In genomic region chr17:17525331-17525730, GRCh38 we compare ENCODE assay signal across 16 cellular contexts. TPM values are rescaled to one million over a fixed set of nuclear protein-coding genes. Genes with fewer than 3 reads are reported as not detected.
A peak's percentile ranks its signal among the peaks of the same experiment; 100 is the strongest.
DNase-seq lines count a peak whose midpoint lies in the region; ATAC-seq, FAIRE-seq and TF ChIP-seq lines count a peak whose summit lies in the region.
"Had no signal": no experiment of that assay in that cellular context is flagged by ENCODE, and none has a peak within 500 bp of the region (broad histone marks: within the 10 kb centered on the region; RNA-seq: fewer than 3 reads in every experiment).

No MANE protein-coding gene starts in this region.

- BruUV-seq in HepG2 (replicated peaks; lab: Mats Ljungman, UMichigan) = no TSS peak

- no peaks in the 10 kb centered on the region for H3K9me2 ChIP-seq in Karpas-422 (replicated peaks; ENCODE audit: insufficient read depth, low read length)

- H3K79me2 ChIP-seq in HepG2 (ENCODE audit: insufficient read depth, low read length) (no peaks in the 10 kb centered on the region), Karpas-422 (ENCODE audit: low read length) (no peaks in the 10 kb centered on the region)

- H3K4me1 ChIP-seq in liver (ENCODE audit: control insufficient read depth in 4 of 4, insufficient read depth in 4 of 4, low read length in 3 of 4) (peaks cover 18 to 65% (median 47%) of the 10 kb centered on the region in 4 donors), HepG2 (ENCODE audit: insufficient read depth, low read length) (peaks cover 18% of the 10 kb centered on the region), right lobe of liver (peaks cover 0 to 64% (median 24%) of the 10 kb centered on the region in 4 donors), Karpas-422 (ENCODE audit: low read length) (no peaks in the 10 kb centered on the region)

- FAIRE-seq in HepG2 (lab: Jason Lieb, UNC) (no peak), frontal cortex (lab: Jason Lieb, UNC) (no peak)
- FAIRE-seq: G401.6, GM12891 had no signal

- DNase-seq in HepG2 (ENCODE audit: low spot score) (no peak), dermis blood vessel endothelial cell (peak; percentile 9), right lobe of liver (no peak), DMS79 (lab: John Stamatoyannopoulos, UW) (no peak), frontal cortex (ENCODE audit: low spot score in 2 of 2) (no peak), Karpas-422 (no peak)
- DNase-seq: CD4-positive, CD25-positive, alpha-beta regulatory T cell; DMS79 treated with DMSO at 0.1 percent for 48 hours; NCI-H1105; NCI-H187 treated with DMSO at 0.1 percent for 48 hours; NCI-H748 treated with DMSO at 0.1 percent for 48 hours had no signal

- TF ChIP-seq EP300 in HepG2 (IDR thresholded peaks at IDR 0.05; ENCODE audit: low read depth in 2 of 2, low read length in 2 of 2) = no peak
- no peak for TF ChIP-seq EP300 in HepG2 (CRISPR knock-in tag; IDR thresholded peaks at IDR 0.05; ENCODE audit: borderline replicate concordance)

- intact Hi-C loops in HepG2 (cut with micrococcal nuclease; ENCODE audit: unreplicated experiment) = no loop called here
- intact Hi-C loops in right lobe of liver (cut with DNase I) = loop anchor here in 1 of 2 donors (5.0 kb wide), 1 partner anchor 37 kb away; no protein-coding TSS in a partner anchor

- H3K4me3 ChIP-seq in liver (ENCODE audit: low read depth in 1 of 3, low read length in 3 of 3) = no peak overlapping the region
- H3K4me3 ChIP-seq in HepG2 (replicated peaks in 1 of 3; ENCODE audit: insufficient read depth in 1 of 3, low read depth in 2 of 3, low read length in 3 of 3) = no peak overlapping the region
- no peak overlapping the region for H3K4me3 ChIP-seq in right lobe of liver
- H3K4me3 ChIP-seq in Karpas-422 (ENCODE audit: low read length) = no peak overlapping the region

- CTCF ChIA-PET in HepG2 (lab: Yijun Ruan, JAX; ENCODE audit: low intra/inter-chr PET ratio, low total read pairs) = no interaction called here

- H3K9me3 ChIP-seq in liver (ENCODE audit: control insufficient read depth in 4 of 4, low read length in 3 of 4) = no peaks in the 10 kb centered on the region
- no peaks in the 10 kb centered on the region for H3K9me3 ChIP-seq in HepG2 (ENCODE audit: low read length)
- no peaks in the 10 kb centered on the region for H3K9me3 ChIP-seq in right lobe of liver
- H3K9me3 ChIP-seq in Karpas-422 (ENCODE audit: low read length) = no peaks in the 10 kb centered on the region

- H3K36me3 ChIP-seq in liver (ENCODE audit: control insufficient read depth in 4 of 4, insufficient read depth in 3 of 4, low read depth in 1 of 4, low read length in 3 of 4) = peaks cover 0 to 15% (median 4%) of the 10 kb centered on the region in 4 donors
- peaks cover 1 to 3% of the 10 kb centered on the region in 2 experiments; a peak in 2 of 5 replicates for H3K36me3 ChIP-seq in HepG2 (replicated peaks in 1 of 2; ENCODE audit: control insufficient read depth in 1 of 2, insufficient read depth in 2 of 2, low read length in 2 of 2)
- peaks cover 0 to 8% (median 0%) of the 10 kb centered on the region in 4 donors for H3K36me3 ChIP-seq in right lobe of liver
- no peaks in the 10 kb centered on the region for H3K36me3 ChIP-seq in Karpas-422 (ENCODE audit: insufficient read depth, low read length)

- POLR2A ChIA-PET in HepG2 (lab: Yijun Ruan, JAX) = interaction anchor here (0.8 kb wide), 1 partner anchor 29 kb away, joined by 3 read pairs; the partner anchor contains the start of gene RASD1

- WGBS in liver = 90% methylated on average over 14 of the region's 14 CpGs
- WGBS in HepG2 (ENCODE audit: low lambda C conversion rate) = 93% methylated on average over 13 of the region's 14 CpGs
- 72% methylated on average over 9 of the region's 14 CpGs for WGBS in right lobe of liver (ENCODE audit: insufficient coverage, low coverage, low lambda C conversion rate, missing lambda C conversion rate)

- peaks cover 20% of the 10 kb centered on the region; the same call in 1 of the 2 replicates for H4K20me1 ChIP-seq in HepG2 (ENCODE audit: insufficient read depth, low read length)
- peaks cover 15% of the 10 kb centered on the region; the same call in 1 of the 2 replicates for H4K20me1 ChIP-seq in Karpas-422 (ENCODE audit: insufficient read depth, low read depth, low read length)

- TF ChIP-seq RAD21 in liver (IDR thresholded peaks at IDR 0.05) = no peak
- TF ChIP-seq RAD21 in HepG2 (CRISPR knock-in tag; IDR thresholded peaks at IDR 0.05) = no peak

- H2AFZ ChIP-seq in HepG2 (ENCODE audit: low read length) = no peak overlapping the region
- H2AFZ ChIP-seq in Karpas-422 (ENCODE audit: low read length) = no peak overlapping the region

- TF ChIP-seq POLR2A in HepG2 (IDR thresholded peaks at IDR 0.05; ENCODE audit: insufficient read depth in 1 of 2, low read depth in 2 of 2, low read length in 2 of 2) (no peak), right lobe of liver (IDR thresholded peaks at IDR 0.05) (no peak)

- in situ Hi-C loops in HepG2 (cut with HindIII; ENCODE audit: extremely low pct_ligation_motif_present, low pct_unique_long_range_greater_than_20kb) = no loop called here

- H3K9ac ChIP-seq in liver (ENCODE audit: low read depth in 1 of 2, low read length in 2 of 2) = no peak overlapping the region
- H3K9ac ChIP-seq in HepG2 (ENCODE audit: insufficient read depth, low read depth, low read length) = no peak overlapping the region
- no peak overlapping the region for H3K9ac ChIP-seq in Karpas-422 (ENCODE audit: low read length)

- no peaks in the 10 kb centered on the region for H3K27me3 ChIP-seq in liver (ENCODE audit: control insufficient read depth in 4 of 4, insufficient read depth in 4 of 4, low read length in 3 of 4)
- no peaks in the 10 kb centered on the region for H3K27me3 ChIP-seq in HepG2 (ENCODE audit: control insufficient read depth in 1 of 2, insufficient read depth in 2 of 2, low read length in 2 of 2)
- no peaks in the 10 kb centered on the region for H3K27me3 ChIP-seq in right lobe of liver
- no peaks in the 10 kb centered on the region for H3K27me3 ChIP-seq in Karpas-422 (ENCODE audit: low read length)

- H3K4me2 ChIP-seq in HepG2 (ENCODE audit: low read depth, low read length) (no peak overlapping the region), Karpas-422 (ENCODE audit: low read depth, low read length, poor library complexity, severe bottlenecking) (no peak overlapping the region)

- H3K27ac ChIP-seq in liver (ENCODE audit: low read depth in 1 of 2, low read length in 2 of 2) (peak overlapping the region; percentile 51 to 96), HepG2 (ENCODE audit: extremely low read length, insufficient read depth, low read length) (no peak overlapping the region), right lobe of liver (peak overlapping the region in 2 of 3 donors; percentile 74 to 97), Karpas-422 (ENCODE audit: low read length) (no peak overlapping the region)

- TF ChIP-seq CTCF in liver (IDR thresholded peaks at IDR 0.05; ENCODE audit: low read depth, low read length, missing input control) (no peak), HepG2 (CRISPR knock-in tag; IDR thresholded peaks at IDR 0.05) (no peak), right lobe of liver (IDR thresholded peaks at IDR 0.05) (no peak)

- ATAC-seq in HepG2 (no peak), right lobe of liver (no peak), HG03565 (IDR thresholded peaks at IDR 0.05; ENCODE audit: unreplicated experiment) (no peak)

RNA-seq across cellular contexts. Expression of gene RASD1, which starts 29.1 kb away (rescaled TPM):
- 1 to 10 TPM in 1 of 2 donors, under 1 TPM in 1; 0.89 to 5.5 TPM for total RNA-seq in liver
- polyA plus RNA-seq in liver = 10 to 100 TPM; 23.8 to 46.7 TPM
- total RNA-seq in HepG2 (2016; rRNA removed; fragmentation: Illumina TruSeq; extraction: Trizol) = 1.4 and 1.6 TPM in 2 replicates
- 0.71 and 0.91 TPM in 2 replicates for total RNA-seq in HepG2 (2016; cell fraction: cytosol; rRNA removed; fragmentation: Illumina TruSeq; extraction: Trizol; ENCODE audit: low read depth)
- 1.4 and 1.9 TPM in 2 replicates for total RNA-seq in HepG2 (2016; cell fraction: insoluble cytoplasmic fraction; rRNA removed; fragmentation: Illumina TruSeq; extraction: Trizol)
- 1.5 and 1.7 TPM in 2 replicates for total RNA-seq in HepG2 (2016; cell fraction: membrane; rRNA removed; fragmentation: Illumina TruSeq; extraction: Trizol)
- 0.99 and 1.1 TPM in 2 replicates for total RNA-seq in HepG2 (2016; cell fraction: nucleus; rRNA removed; fragmentation: Illumina TruSeq; extraction: Trizol)
- polyA plus RNA-seq in HepG2 (2011; rRNA removed) = 4.2 and 8.9 TPM in 2 replicates
- 4.3 and 4.7 TPM in 2 replicates for polyA plus RNA-seq in HepG2 (2011; cell fraction: cytosol; rRNA removed)
- polyA plus RNA-seq in HepG2 (2011; cell fraction: nucleus; rRNA removed) = 6.6 and 7.6 TPM in 2 replicates
- polyA plus RNA-seq in HepG2 (2012) = 2.1 and 6.2 TPM in 2 replicates
- polyA plus RNA-seq in HepG2 (2016; cell fraction: cytosol; fragmentation: Illumina TruSeq; extraction: Trizol; ENCODE audit: low read depth) = 0.32 and 0.38 TPM in 2 replicates
- 1.7 and 1.8 TPM in 2 replicates for polyA plus RNA-seq in HepG2 (2016; cell fraction: insoluble cytoplasmic fraction; fragmentation: Illumina TruSeq; extraction: Trizol; ENCODE audit: low read depth)
- 0.63 and 0.72 TPM in 2 replicates for polyA plus RNA-seq in HepG2 (2016; cell fraction: membrane; fragmentation: Illumina TruSeq; extraction: Trizol; ENCODE audit: low read depth)
- polyA plus RNA-seq in HepG2 (2016; cell fraction: nucleus; fragmentation: Illumina TruSeq; extraction: Trizol; ENCODE audit: insufficient read depth, low read depth) = 2.7 and 3.4 TPM in 2 replicates
- polyA minus RNA-seq in HepG2 (2011; rRNA and poly(A)+ RNA removed; ENCODE audit: low replicate concordance) = 3.9 and 12.1 TPM in 2 replicates
- 6.2 and 6.6 TPM in 2 replicates for polyA minus RNA-seq in HepG2 (2011; cell fraction: cytosol; rRNA and poly(A)+ RNA removed)
- polyA minus RNA-seq in HepG2 (2011; cell fraction: nucleus; rRNA and poly(A)+ RNA removed) = 1.7 and 3.1 TPM in 2 replicates
- total RNA-seq in dermis blood vessel endothelial cell = 6.3 and 12.8 TPM in 2 replicates
- total RNA-seq in right lobe of liver = 100 to 1,000 TPM in 3 of 6 experiments, 10 to 100 TPM in 2, 1 to 10 TPM in 1; 1.0 to 230 (median 101) TPM
- 11.0 TPM for total RNA-seq in frontal cortex
- total RNA-seq in Karpas-422 (2014; rRNA removed; shearing (Covaris generic); ENCODE audit: low replicate concordance) = not detected in 2 replicates
- total RNA-seq: HT1080 had no signal

RNA-seq across cellular contexts. Expression of gene MED9, which starts 48.5 kb away (rescaled TPM):
- total RNA-seq in liver (1 to 10 TPM; 8.4 to 9.2 TPM), HepG2 (2016; rRNA removed; fragmentation: Illumina TruSeq; extraction: Trizol) (11.7 and 15.1 TPM in 2 replicates), dermis blood vessel endothelial cell (12.3 and 13.1 TPM in 2 replicates), right lobe of liver (10 to 100 TPM in 3 of 6 experiments, 1 to 10 TPM in 3; 5.7 to 24.4 (median 12.4) TPM), frontal cortex (12.6 TPM)
- polyA plus RNA-seq in liver (10 to 100 TPM in 1 of 2 donors, 1 to 10 TPM in 1; 6.4 to 12.5 TPM), HepG2 (2011; rRNA removed) (11.9 and 14.4 TPM in 2 replicates)
- total RNA-seq in HepG2 (2016; cell fraction: cytosol; rRNA removed; fragmentation: Illumina TruSeq; extraction: Trizol; ENCODE audit: low read depth) = 4.0 and 4.2 TPM in 2 replicates
- 11.7 and 14.4 TPM in 2 replicates for total RNA-seq in HepG2 (2016; cell fraction: insoluble cytoplasmic fraction; rRNA removed; fragmentation: Illumina TruSeq; extraction: Trizol)
- total RNA-seq in HepG2 (2016; cell fraction: membrane; rRNA removed; fragmentation: Illumina TruSeq; extraction: Trizol) = 9.8 and 10.7 TPM in 2 replicates
- 10.8 and 11.7 TPM in 2 replicates for total RNA-seq in HepG2 (2016; cell fraction: nucleus; rRNA removed; fragmentation: Illumina TruSeq; extraction: Trizol)
- polyA plus RNA-seq in HepG2 (2011; cell fraction: cytosol; rRNA removed) = 18.3 and 21.5 TPM in 2 replicates
- polyA plus RNA-seq in HepG2 (2011; cell fraction: nucleus; rRNA removed) = 15.4 and 17.5 TPM in 2 replicates
- polyA plus RNA-seq in HepG2 (2012) = 9.2 and 11.4 TPM in 2 replicates
- 3.0 and 3.1 TPM in 2 replicates for polyA plus RNA-seq in HepG2 (2016; cell fraction: cytosol; fragmentation: Illumina TruSeq; extraction: Trizol; ENCODE audit: low read depth)
- 11.2 and 12.0 TPM in 2 replicates for polyA plus RNA-seq in HepG2 (2016; cell fraction: insoluble cytoplasmic fraction; fragmentation: Illumina TruSeq; extraction: Trizol; ENCODE audit: low read depth)
- polyA plus RNA-seq in HepG2 (2016; cell fraction: membrane; fragmentation: Illumina TruSeq; extraction: Trizol; ENCODE audit: low read depth) = 6.4 and 7.0 TPM in 2 replicates
- polyA plus RNA-seq in HepG2 (2016; cell fraction: nucleus; fragmentation: Illumina TruSeq; extraction: Trizol; ENCODE audit: insufficient read depth, low read depth) = 11.4 and 12.6 TPM in 2 replicates
- 21.1 and 25.1 TPM in 2 replicates for polyA minus RNA-seq in HepG2 (2011; rRNA and poly(A)+ RNA removed; ENCODE audit: low replicate concordance)
- 9.8 and 9.9 TPM in 2 replicates for polyA minus RNA-seq in HepG2 (2011; cell fraction: cytosol; rRNA and poly(A)+ RNA removed)
- 24.2 and 25.4 TPM in 2 replicates for polyA minus RNA-seq in HepG2 (2011; cell fraction: nucleus; rRNA and poly(A)+ RNA removed)
- total RNA-seq in Karpas-422 (2014; rRNA removed; shearing (Covaris generic); ENCODE audit: low replicate concordance) = 8.8 and 17.6 TPM in 2 replicates

Comparison
In these comparisons a context has a peak if more than half of its experiments do, and no peak if none do; other contexts are left out.
1. H3K27ac ChIP-seq: peak in liver (2 of 2) and right lobe of liver (2 of 3); none in HepG2 (single experiment) and Karpas-422 (single experiment).